19 cellular contexts compared by ENCODE assay signal in the genomic region with DNA sequence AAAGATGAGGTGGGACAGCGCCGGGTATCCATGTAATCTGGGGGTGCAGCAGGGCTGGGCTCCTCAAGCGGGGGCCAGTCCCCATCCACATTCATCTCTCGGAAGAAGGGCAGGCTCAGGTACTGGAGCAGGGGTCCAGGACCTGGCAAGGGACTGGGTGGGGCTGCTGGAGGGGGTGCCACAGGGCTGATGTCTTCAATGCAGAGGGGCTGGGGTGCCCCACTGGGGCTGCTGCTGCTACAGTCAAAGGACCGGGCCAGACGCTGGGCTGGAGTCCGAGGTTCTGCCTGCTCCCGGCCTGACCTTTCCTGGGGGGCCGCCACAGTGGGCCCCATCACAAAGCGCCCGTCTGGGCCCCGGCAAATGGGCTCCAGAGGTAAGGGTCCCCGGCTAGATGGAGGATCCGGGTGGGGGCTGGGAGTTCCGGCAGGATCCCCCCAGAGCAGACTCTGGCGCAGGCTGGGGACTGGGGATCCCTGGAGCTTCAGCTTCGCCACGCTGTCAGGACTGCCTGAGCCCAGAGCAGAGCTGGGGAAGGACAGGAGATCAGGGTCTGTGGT. TPM values are rescaled to one million over a fixed set of nuclear protein-coding genes. Genes with fewer than 3 reads are reported as not detected.
"Had no signal": no experiment of that assay in that cellular context is flagged by ENCODE, and none has a peak within 500 bp of the region (broad histone marks: within the 10 kb centered on the region; RNA-seq: fewer than 3 reads in every experiment).

No MANE protein-coding gene starts in this region.

- H3K9me3 Mint-ChIP-seq: activated CD8-positive, alpha-beta T cell treated with anti-CD3 and anti-CD28 coated beads for 36 hours; activated naive CD4-positive, alpha-beta T cell treated with anti-CD3 and anti-CD28 coated beads, Interleukin-2, amount 50 U/mL, for 24 hours; activated T-cell treated with anti-CD3 and anti-CD28 coated beads, Interleukin-2, amount 50 U/mL, for 4 hours; stimulated activated naive B cell treated with anti-CD40 and anti-IgM and Interleukin-4, amounts not matched to agents 10 μg/mL and 1 μg/mL and 100 μg/mL, for 72 hours; WTC11 had no signal

- H3K27ac Mint-ChIP-seq: activated CD8-positive, alpha-beta T cell treated with anti-CD3 and anti-CD28 coated beads for 36 hours; activated naive CD4-positive, alpha-beta T cell treated with anti-CD3 and anti-CD28 coated beads, Interleukin-2, amount 50 U/mL, for 24 hours; stimulated activated naive B cell treated with anti-CD40 and anti-IgM and Interleukin-4, amounts not matched to agents 10 μg/mL and 1 μg/mL and 100 μg/mL, for 72 hours; WTC11 had no signal

- H3K27ac ChIP-seq: adrenal gland, hepatocyte, left ventricle myocardium inferior, parathyroid adenoma, tibial artery, vagina had no signal

- H3K27me3 Mint-ChIP-seq: activated CD8-positive, alpha-beta T cell treated with anti-CD3 and anti-CD28 coated beads for 36 hours; activated naive CD4-positive, alpha-beta T cell treated with anti-CD3 and anti-CD28 coated beads, Interleukin-2, amount 50 U/mL, for 24 hours had no signal

- ATAC-seq: activated CD8-positive, alpha-beta T cell treated with anti-CD3 and anti-CD28 coated beads for 36 hours; activated T-cell treated with anti-CD3 and anti-CD28 coated beads, Interleukin-2, amount 50 U/mL, for 4 hours; stimulated activated naive B cell treated with anti-CD40 and anti-IgM and Interleukin-4, amounts not matched to agents 10 μg/mL and 1 μg/mL and 100 μg/mL, for 72 hours had no signal

- H3K4me3 ChIP-seq: adrenal gland, hepatocyte, left ventricle myocardium inferior, tibial artery, vagina had no signal

- H2AFZ ChIP-seq: hepatocyte, parathyroid adenoma had no signal

- DNase-seq: activated CD4-positive, alpha-beta T cell treated with anti-CD3 and anti-CD28 coated beads for 4 hours; activated CD8-positive, alpha-beta T cell treated with anti-CD3 and anti-CD28 coated beads for 36 hours; activated effector memory CD4-positive, alpha-beta T cell treated with anti-CD3 and anti-CD28 coated beads, Interleukin-2, amount 50 U/mL, for 16 hours; activated T-cell treated with anti-CD3 and anti-CD28 coated beads, Interleukin-2, amount 50 U/mL, for 4 hours; adrenal gland; left ventricle myocardium inferior; mesendoderm; stimulated activated naive B cell treated with anti-CD40 and anti-IgM and Interleukin-4, amounts not matched to agents 10 μg/mL and 1 μg/mL and 100 μg/mL, for 72 hours; T-helper 2 cell; tibial artery had no signal

- H3K4me2 ChIP-seq: hepatocyte had no signal

- H3K4me3 Mint-ChIP-seq: activated CD8-positive, alpha-beta T cell treated with anti-CD3 and anti-CD28 coated beads for 36 hours; activated naive CD4-positive, alpha-beta T cell treated with anti-CD3 and anti-CD28 coated beads, Interleukin-2, amount 50 U/mL, for 24 hours; activated T-cell treated with anti-CD3 and anti-CD28 coated beads, Interleukin-2, amount 50 U/mL, for 4 hours; stimulated activated naive B cell treated with anti-CD40 and anti-IgM and Interleukin-4, amounts not matched to agents 10 μg/mL and 1 μg/mL and 100 μg/mL, for 72 hours; WTC11 had no signal

- H3K36me3 ChIP-seq: adrenal gland, left ventricle myocardium inferior, tibial artery, vagina had no signal

- H3K79me2 ChIP-seq: parathyroid adenoma had no signal

- H3K27me3 ChIP-seq: adrenal gland, hepatocyte, tibial artery, vagina had no signal

- H3K9me3 ChIP-seq: adrenal gland, left ventricle myocardium inferior, tibial artery, vagina had no signal

RNA-seq across cellular contexts. Expression of a gene that starts 16.8 kb away (rescaled TPM):
- total RNA-seq: cardiac septum had no signal

RNA-seq across cellular contexts. Expression of a gene that starts 25.5 kb away (rescaled TPM):
- total RNA-seq: activated CD8-positive, alpha-beta T cell treated with anti-CD3 and anti-CD28 coated beads for 36 hours; activated T-cell treated with anti-CD3 and anti-CD28 coated beads, Interleukin-2, amount 50 U/mL, for 4 hours; adrenal gland; cardiac septum; glomerular endothelial cell; hepatocyte; kidney epithelial cell; left ventricle myocardium inferior; vagina; WTC11 had no signal
- polyA plus RNA-seq: adrenal gland, hepatocyte, neural cell had no signal

RNA-seq across cellular contexts. Expression of a gene that starts 28.6 kb away (rescaled TPM):
- total RNA-seq: vagina had no signal
- polyA plus RNA-seq: hepatocyte had no signal
